ENCODE assay signal across 1 cellular context in the genomic region with DNA sequence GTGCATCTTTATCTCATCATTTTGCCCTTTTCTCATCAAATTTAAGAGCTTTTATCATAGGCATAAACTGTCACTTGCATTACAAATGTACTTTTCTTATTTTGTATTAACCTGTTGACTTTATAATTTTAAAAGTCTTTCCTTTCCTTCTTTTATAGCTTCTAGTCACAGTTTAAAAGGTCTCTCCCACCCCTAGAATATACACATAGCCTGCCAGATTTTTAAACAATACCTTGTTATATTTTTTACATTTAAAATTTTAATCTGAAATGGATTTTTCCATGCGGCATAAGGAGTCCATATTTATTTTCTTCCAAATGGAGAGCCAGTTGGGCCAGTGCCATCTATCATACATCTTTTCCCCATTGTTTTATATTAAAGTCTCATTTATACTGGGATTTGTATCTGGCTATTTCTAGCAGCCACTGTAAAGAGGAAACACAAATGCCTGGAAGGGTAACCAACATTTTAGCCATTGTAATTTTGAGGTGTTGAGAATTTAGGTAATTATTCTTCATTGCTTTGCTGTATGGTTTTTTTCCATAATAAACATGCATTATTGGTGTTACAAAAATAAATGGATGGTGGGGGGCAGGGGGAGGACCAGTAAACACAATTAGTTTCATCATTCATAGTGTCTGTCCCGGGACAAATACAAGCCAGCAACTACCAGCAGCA.
TF ChIP-seq lines count a peak whose summit lies in the region.

No MANE protein-coding gene starts in this region.

TF ChIP-seq in IMR-90, 13 proteins besides CTCF, POLR2A, EP300 and RAD21 (continued from another document):
- TF ChIP-seq RCOR1 (IDR thresholded peaks at IDR 0.05; ENCODE audit: insufficient replicate concordance, low read length), result no peak
TF ChIP-seq in IMR-90: peak in this region for 0.
